8 cellular contexts compared by ENCODE assay signal in the genomic region with DNA sequence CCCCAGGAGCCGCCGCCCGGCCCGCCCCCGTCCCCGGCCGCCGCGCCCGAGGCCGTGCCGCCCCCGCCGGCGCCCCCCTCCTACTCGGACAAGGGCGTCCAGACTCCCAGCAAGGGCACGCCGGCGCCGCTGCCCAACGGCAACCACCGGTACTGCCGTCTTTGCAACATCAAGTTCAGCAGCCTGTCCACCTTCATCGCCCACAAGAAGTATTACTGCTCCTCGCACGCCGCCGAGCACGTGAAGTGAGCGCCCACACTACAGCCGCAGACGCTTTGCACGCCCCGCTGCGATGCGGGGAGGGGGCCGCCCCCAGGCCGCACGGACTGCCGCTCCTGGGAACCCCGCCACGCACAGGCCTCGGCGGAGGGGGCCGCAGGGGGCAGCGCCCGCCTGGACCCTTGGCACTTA. TPM values are rescaled to one million over a fixed set of nuclear protein-coding genes. Genes with fewer than 3 reads are reported as not detected.
DNase-seq lines count a peak whose midpoint lies in the region; ATAC-seq and TF ChIP-seq lines count a peak whose summit lies in the region.

No MANE protein-coding gene starts in this region.

- peak overlapping the region; percentile 44 for H3K4me3 ChIP-seq in HFF-Myc (replicated peaks; ENCODE audit: low read depth, low read length)
- H3K4me3 ChIP-seq in naive thymus-derived CD4-positive, alpha-beta T cell (ENCODE audit: low read length): peak overlapping the region; percentile 33

- H3K27ac Mint-ChIP-seq in T-helper 1 cell treated with Interleukin-12 subunit alpha and Interleukin-12 subunit beta and Interleukin-4 antibody, amounts not matched to agents 30 μg/mL and 1 μg/mL, for 36 hours: peak overlapping the region; percentile 84
- peak overlapping the region in 1 of 2 donors; percentile 75 for H3K27ac Mint-ChIP-seq in effector memory CD8-positive, alpha-beta T cell
- H3K27ac Mint-ChIP-seq in naive thymus-derived CD4-positive, alpha-beta T cell: peak overlapping the region in 8 of 9 donors; percentile 53 to 85 (median 74)

- H3K4me1 Mint-ChIP-seq in T-helper 1 cell treated with Interleukin-12 subunit alpha and Interleukin-12 subunit beta and Interleukin-4 antibody, amounts not matched to agents 30 μg/mL and 1 μg/mL, for 36 hours (ENCODE audit: low read depth): peaks cover 7% of the 10 kb centered on the region
- H3K4me1 Mint-ChIP-seq in effector memory CD8-positive, alpha-beta T cell (ENCODE audit: low read depth in 2 of 2): peaks cover 17 to 21% of the 10 kb centered on the region in 2 donors
- peaks cover 9 to 16% (median 13%) of the 10 kb centered on the region in 7 donors for H3K4me1 Mint-ChIP-seq in naive thymus-derived CD4-positive, alpha-beta T cell

- no peaks in the 10 kb centered on the region for H3K36me3 ChIP-seq in naive thymus-derived CD4-positive, alpha-beta T cell (ENCODE audit: control insufficient read depth in 2 of 3, insufficient read depth in 3 of 3, low read length in 3 of 3)

- ATAC-seq in effector memory CD8-positive, alpha-beta T cell (replicated peaks): peak; percentile 25
- ATAC-seq in naive thymus-derived CD4-positive, alpha-beta T cell: peak; percentile 31
- no peak for ATAC-seq in GM21723 (IDR thresholded peaks at IDR 0.05; ENCODE audit: unreplicated experiment)

- POLR2A ChIA-PET in naive thymus-derived CD4-positive, alpha-beta T cell (lab: Charles Lee): interaction anchor here (1.0 kb wide), 1 partner anchor 80 kb away, joined by 3 read pairs; no protein-coding TSS in a partner anchor

- CTCF ChIA-PET in naive thymus-derived CD4-positive, alpha-beta T cell (lab: Charles Lee): no interaction called here

- no peaks in the 10 kb centered on the region for H3K9me3 Mint-ChIP-seq in T-helper 1 cell treated with Interleukin-12 subunit alpha and Interleukin-12 subunit beta and Interleukin-4 antibody, amounts not matched to agents 30 μg/mL and 1 μg/mL, for 36 hours
- no peaks in the 10 kb centered on the region for H3K9me3 Mint-ChIP-seq in effector memory CD8-positive, alpha-beta T cell
- peaks cover 0 to 2% (median 0%) of the 10 kb centered on the region in 11 donors for H3K9me3 Mint-ChIP-seq in naive thymus-derived CD4-positive, alpha-beta T cell

- no peak for TF ChIP-seq CTCF in HFF-Myc (IDR thresholded peaks at IDR 0.05; ENCODE audit: low read depth, low read length, missing control alignments)

- no peaks in the 10 kb centered on the region for H3K27me3 ChIP-seq in naive thymus-derived CD4-positive, alpha-beta T cell (ENCODE audit: control insufficient read depth in 2 of 2, insufficient read depth in 2 of 2, low read length in 2 of 2)

- intact Hi-C loops in naive thymus-derived CD4-positive, alpha-beta T cell (cut with micrococcal nuclease): loop anchor here (1.0 to 10.0 kb wide), 5 partner anchors 36 to 580 kb away; a partner anchor contains a TSS

- peak overlapping the region; percentile 74 for H3K4me3 Mint-ChIP-seq in T-helper 1 cell treated with Interleukin-12 subunit alpha and Interleukin-12 subunit beta and Interleukin-4 antibody, amounts not matched to agents 30 μg/mL and 1 μg/mL, for 36 hours
- peak overlapping the region; percentile 68 to 80 for H3K4me3 Mint-ChIP-seq in effector memory CD8-positive, alpha-beta T cell
- H3K4me3 Mint-ChIP-seq in naive thymus-derived CD4-positive, alpha-beta T cell: peak overlapping the region; percentile 44 to 87 (median 83)

- no peaks in the 10 kb centered on the region for H3K9me3 ChIP-seq in naive thymus-derived CD4-positive, alpha-beta T cell (ENCODE audit: control insufficient read depth in 2 of 3, low read length in 3 of 3)

- peaks cover 3% of the 10 kb centered on the region for H3K27me3 Mint-ChIP-seq in T-helper 1 cell treated with Interleukin-12 subunit alpha and Interleukin-12 subunit beta and Interleukin-4 antibody, amounts not matched to agents 30 μg/mL and 1 μg/mL, for 36 hours (ENCODE audit: low read depth)
- H3K27me3 Mint-ChIP-seq in effector memory CD8-positive, alpha-beta T cell: peaks cover 0 to 15% of the 10 kb centered on the region in 2 donors
- H3K27me3 Mint-ChIP-seq in naive thymus-derived CD4-positive, alpha-beta T cell: peaks cover 0 to 9% (median 0%) of the 10 kb centered on the region in 5 donors

- H3K27ac ChIP-seq in naive thymus-derived CD4-positive, alpha-beta T cell (ENCODE audit: low read depth, low read length): peak overlapping the region; percentile 51

- peaks cover 0 to 9% of the 10 kb centered on the region in 2 donors for H3K4me1 ChIP-seq in naive thymus-derived CD4-positive, alpha-beta T cell (ENCODE audit: control insufficient read depth in 2 of 2, insufficient read depth in 2 of 2, low read length in 2 of 2)

- no peaks in the 10 kb centered on the region for H3K36me3 Mint-ChIP-seq in T-helper 1 cell treated with Interleukin-12 subunit alpha and Interleukin-12 subunit beta and Interleukin-4 antibody, amounts not matched to agents 30 μg/mL and 1 μg/mL, for 36 hours (ENCODE audit: low read depth)
- peaks cover 52% of the 10 kb centered on the region for H3K36me3 Mint-ChIP-seq in effector memory CD8-positive, alpha-beta T cell (ENCODE audit: insufficient read depth)
- H3K36me3 Mint-ChIP-seq in naive thymus-derived CD4-positive, alpha-beta T cell: peaks cover 0 to 2% (median 0%) of the 10 kb centered on the region in 5 donors

- peak; percentile 51 for DNase-seq in ELR (ENCODE audit: low read depth)
- no peak for DNase-seq in HFF-Myc (ENCODE audit: extremely low read depth, low read depth)
- peak in 1 of 3 experiments; percentile 23 for DNase-seq in effector memory CD8-positive, alpha-beta T cell
- DNase-seq in naive thymus-derived CD4-positive, alpha-beta T cell: peak in 5 of 9 donors; percentile 17 to 44 (median 23)
- no peak for DNase-seq in 8988T
- DNase-seq in effector CD8-positive, alpha-beta T cell (lab: John Stamatoyannopoulos, UW): no peak

RNA-seq across cellular contexts. Expression of a gene that starts 35.5 kb away (rescaled TPM):
- 10 to 100 TPM; 74.0 to 97.8 (median 82.6) TPM for total RNA-seq in naive thymus-derived CD4-positive, alpha-beta T cell
- polyA plus RNA-seq in naive thymus-derived CD4-positive, alpha-beta T cell: 10 to 100 TPM; 11.0 to 23.9 TPM

Comparison
In these comparisons a context has a peak if more than half of its experiments do, and no peak if none do; other contexts are left out.
1. DNase-seq: peak in ELR (single experiment) and naive thymus-derived CD4-positive, alpha-beta T cell (5 of 9); none in HFF-Myc (single experiment), 8988T (single experiment) and effector CD8-positive, alpha-beta T cell (single experiment).
2. Peak in every context shown above with its lines, with median percentiles within 50 percentile points of each other: H3K4me3 Mint-ChIP-seq.